In the genomic region with DNA sequence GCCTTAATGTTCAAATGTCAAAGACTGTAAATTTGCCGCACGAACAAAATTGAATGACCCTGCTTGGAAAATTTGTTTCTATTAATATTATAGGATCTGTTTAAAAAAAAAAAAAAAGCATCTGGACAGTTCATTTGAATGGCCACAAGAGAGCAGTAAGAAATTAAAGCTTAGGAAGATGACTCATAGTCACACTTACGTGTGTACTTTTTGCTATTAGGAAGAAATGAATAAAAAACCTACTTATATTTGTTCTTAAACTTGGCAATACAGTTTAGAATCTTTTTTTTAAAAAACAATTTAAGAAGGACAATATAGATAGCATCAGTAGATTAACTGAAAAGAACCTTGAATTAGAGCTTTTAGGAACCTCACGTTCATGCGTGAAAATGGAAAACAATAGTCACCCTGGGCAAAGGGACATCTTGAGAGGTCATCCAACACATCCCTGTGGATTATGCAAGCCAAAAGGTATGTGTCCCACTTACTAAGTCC, we compare ENCODE assay signal across 8 cellular contexts.
DNase-seq lines count a peak whose midpoint lies in the region; ATAC-seq, FAIRE-seq and TF ChIP-seq lines count a peak whose summit lies in the region.

No MANE protein-coding gene starts in this region.

- no peak overlapping the region for H2BK5ac ChIP-seq in mesendoderm (ENCODE audit: low read length)

- H3K9ac ChIP-seq in mesendoderm (ENCODE audit: low read length): no peak overlapping the region

- no peak overlapping the region for H2BK15ac ChIP-seq in mesendoderm (replicated peaks; ENCODE audit: low read depth)

- H3K4me2 ChIP-seq in mesendoderm (ENCODE audit: low read length): no peak overlapping the region

- TF ChIP-seq CTCF in chondrocyte (IDR thresholded peaks at IDR 0.05) (peak; percentile 88), GM10248 (IDR thresholded peaks at IDR 0.05; ENCODE audit: control extremely low read depth, extremely low read depth, low read depth, missing control alignments) (no peak)

- no peaks in the 10 kb centered on the region for H3K36me3 ChIP-seq in mesendoderm (ENCODE audit: control insufficient read depth, insufficient read depth, low read length)

- H3K4me1 ChIP-seq in mesendoderm (ENCODE audit: control insufficient read depth, low read depth, low read length): no peaks in the 10 kb centered on the region

- no peak overlapping the region for H2AK5ac ChIP-seq in mesendoderm (ENCODE audit: low read length)

- WGBS in mesendoderm (ENCODE audit: extremely low coverage, insufficient coverage, low lambda C conversion rate): no CpG with 5 or more reads among the region's 5 CpGs

- no peaks in the 10 kb centered on the region for H3K9me3 Mint-ChIP-seq in chondrocyte (ENCODE audit: low read depth)

- no peak overlapping the region for H3K23ac ChIP-seq in mesendoderm (ENCODE audit: low read length)

- H3K4me3 ChIP-seq in mesendoderm (ENCODE audit: low read length): no peak overlapping the region

- peak overlapping the region; percentile 19 for H3K4me3 Mint-ChIP-seq in chondrocyte (ENCODE audit: unreplicated experiment)

- H2BK120ac ChIP-seq in mesendoderm (ENCODE audit: low read depth, low read length): no peak overlapping the region

- POLR2A ChIA-PET in GM10248 (lab: Yijun Ruan, JAX): no interaction called here

- H3K4me1 Mint-ChIP-seq in chondrocyte (ENCODE audit: low read depth): peaks cover 14% of the 10 kb centered on the region

- CTCF ChIA-PET in GM10248 (lab: Yijun Ruan, JAX): interaction anchor here (1.3 kb wide), 1 partner anchor 9 kb away, joined by 5 read pairs; no protein-coding TSS in a partner anchor

- H4K5ac ChIP-seq in mesendoderm (ENCODE audit: low read length): no peak overlapping the region

- DNase-seq in NCI-H2081 treated with DMSO at 0.1 percent for 48 hours (lab: John Stamatoyannopoulos, UW): peak; percentile 61
- no peak for DNase-seq in chondrocyte (ENCODE audit: low spot score)
- peak; percentile 81 for DNase-seq in mesendoderm
- DNase-seq in NCI-H2227 (lab: John Stamatoyannopoulos, UW; ENCODE audit: unreplicated experiment): no peak
- DNase-seq in GM10248 (ENCODE audit: extremely low spot score): no peak
- DNase-seq in stimulated activated CD4-positive, alpha-beta T cell treated with anti-CD3 and anti-CD28 coated beads, Interleukin-4, amount 100 ng/mL, for 1 hour: no peak

- no peaks in the 10 kb centered on the region for H3K27me3 ChIP-seq in mesendoderm (ENCODE audit: insufficient read depth, low read length, poor library complexity)

- H3K79me2 ChIP-seq in mesendoderm (ENCODE audit: control insufficient read depth, insufficient read depth, low read length): no peaks in the 10 kb centered on the region

- no peak overlapping the region for H3K4ac ChIP-seq in mesendoderm (ENCODE audit: low read depth, low read length)

- no peaks in the 10 kb centered on the region for H3K36me3 Mint-ChIP-seq in chondrocyte (ENCODE audit: low read depth)

- ATAC-seq in HG02981 (IDR thresholded peaks at IDR 0.05; ENCODE audit: unreplicated experiment): no peak

- H3K18ac ChIP-seq in mesendoderm (ENCODE audit: low read length): no peak overlapping the region

- H4K8ac ChIP-seq in mesendoderm (ENCODE audit: low read depth, low read length): no peak overlapping the region

- no peaks in the 10 kb centered on the region for H3K27me3 Mint-ChIP-seq in chondrocyte (ENCODE audit: low read depth)

- peak overlapping the region; percentile 76 for H3K27ac Mint-ChIP-seq in chondrocyte (ENCODE audit: unreplicated experiment)

- no peaks in the 10 kb centered on the region for H3K79me1 ChIP-seq in mesendoderm (ENCODE audit: low read length)

- peak; percentile 95 for FAIRE-seq in G401.6 (lab: Jason Lieb, UNC)

- H3K56ac ChIP-seq in mesendoderm (ENCODE audit: low read length): no peak overlapping the region

- H3K27ac ChIP-seq in mesendoderm (ENCODE audit: low read depth, low read length): no peak overlapping the region

Comparison
In these comparisons a context has a peak if more than half of its experiments do, and no peak if none do; other contexts are left out.
1. DNase-seq: peak in NCI-H2081 treated with DMSO at 0.1 percent for 48 hours (single experiment) and mesendoderm (single experiment); none in chondrocyte (single experiment), NCI-H2227 (single experiment), GM10248 (single experiment) and stimulated activated CD4-positive, alpha-beta T cell treated with anti-CD3 and anti-CD28 coated beads, Interleukin-4, amount 100 ng/mL, for 1 hour (single experiment).